9 cellular contexts compared by ENCODE assay signal in genomic region chr4:41145571-41146078, GRCh38.
DNase-seq lines count a peak whose midpoint lies in the region; ATAC-seq and TF ChIP-seq lines count a peak whose summit lies in the region.
"Had no signal": no experiment of that assay in that cellular context is flagged by ENCODE, and none has a peak within 500 bp of the region (broad histone marks: within the 10 kb centered on the region; RNA-seq: fewer than 3 reads in every experiment).

No MANE protein-coding gene starts in this region.

- TF ChIP-seq CTCF in fibroblast of the aortic adventitia (IDR thresholded peaks at IDR 0.05; ENCODE audit: insufficient read depth, low read length): no peak
- TF ChIP-seq CTCF in sigmoid colon (IDR thresholded peaks at IDR 0.05): no peak

- TF ChIP-seq EP300 in sigmoid colon (IDR thresholded peaks at IDR 0.05): no peak

- no peaks in the 10 kb centered on the region for H3K9me3 ChIP-seq in sigmoid colon

- no peaks in the 10 kb centered on the region for H3K36me3 ChIP-seq in sigmoid colon

- H3K27me3 ChIP-seq in sigmoid colon: no peaks in the 10 kb centered on the region

- TF ChIP-seq POLR2A in sigmoid colon (IDR thresholded peaks at IDR 0.05): no peak

- 36 to 64% methylated on average over 3 of the region's 3 CpGs for WGBS in sigmoid colon, 2 donors

- intact Hi-C loops in sigmoid colon (cut with DNase I): loop anchor here (2.0 to 10.0 kb wide), 2 partner anchors 25 to 161 kb away; no protein-coding TSS in a partner anchor

- peak overlapping the region; percentile 82 to 89 (median 87) for H3K27ac ChIP-seq in sigmoid colon
- H3K27ac ChIP-seq: parathyroid adenoma had no signal

- DNase-seq in NCI-H69 (lab: John Stamatoyannopoulos, UW) (peak; percentile 24), fibroblast of the aortic adventitia (ENCODE audit: low read depth) (peak; percentile 55), sigmoid colon (no peak), T-helper 1 cell (no peak), NK-92 (lab: John Stamatoyannopoulos, UW; ENCODE audit: unreplicated experiment) (no peak)

- ATAC-seq in GM19025 (IDR thresholded peaks at IDR 0.05; ENCODE audit: low read depth, unreplicated experiment) (peak; percentile 54), HG03521 (IDR thresholded peaks at IDR 0.05; ENCODE audit: unreplicated experiment) (no peak), HG02588 (IDR thresholded peaks at IDR 0.05; ENCODE audit: unreplicated experiment) (no peak)

- H3K4me1 ChIP-seq in sigmoid colon: peaks cover 0 to 74% (median 68%) of the 10 kb centered on the region in 4 donors
- H3K4me1 ChIP-seq: parathyroid adenoma had no signal

- H3K4me3 ChIP-seq in fibroblast of the aortic adventitia (ENCODE audit: low read depth, low read length) (no peak overlapping the region), sigmoid colon (no peak overlapping the region)

Comparison
In these comparisons a context has a peak if more than half of its experiments do, and no peak if none do; other contexts are left out.
1. DNase-seq: peak in NCI-H69 (single experiment) and fibroblast of the aortic adventitia (single experiment); none in sigmoid colon (single experiment), T-helper 1 cell (0 of 5) and NK-92 (single experiment).